Comparison of ENCODE assay signal across 29 cellular contexts in the genomic region with DNA sequence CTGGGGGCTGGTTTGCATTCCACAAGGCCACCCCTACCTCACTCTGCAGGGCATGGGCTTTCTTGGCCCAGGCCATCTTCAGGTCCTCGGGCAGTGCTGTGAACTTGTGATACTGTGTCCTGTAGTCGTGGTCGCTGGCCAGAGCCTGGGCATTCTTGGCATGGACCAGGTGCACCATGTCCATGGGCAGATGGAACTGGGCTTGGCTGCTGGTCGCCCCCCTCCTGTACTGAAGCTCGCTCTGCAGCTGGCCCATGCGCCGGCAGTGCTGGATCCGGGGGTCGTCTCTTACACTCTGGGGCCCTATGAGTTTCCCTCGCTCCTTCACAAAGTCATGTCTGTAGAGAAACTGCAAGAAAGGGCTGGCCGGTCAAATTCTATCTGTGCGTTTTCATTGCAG. TPM values are rescaled to one million over a fixed set of nuclear protein-coding genes. Genes with fewer than 3 reads are reported as not detected.
"Had no signal": no experiment of that assay in that cellular context is flagged by ENCODE, and none has a peak within 500 bp of the region (broad histone marks: within the 10 kb centered on the region; RNA-seq: fewer than 3 reads in every experiment).

No MANE protein-coding gene starts in this region.

- H3K4me1 Mint-ChIP-seq: activated CD4-positive, alpha-beta T cell treated with anti-CD3 and anti-CD28 coated beads, Interleukin-2, amount 10 ng/mL, durations not matched to agents 7 days and 5 days; activated naive CD8-positive, alpha-beta T cell treated with anti-CD3 and anti-CD28 coated beads, Interleukin-2, amount 10 ng/mL, durations not matched to agents 7 days and 5 days; central memory CD8-positive, alpha-beta T cell; T-cell had no signal

- H3K36me3 Mint-ChIP-seq: activated CD4-positive, alpha-beta memory T cell treated with anti-CD3 and anti-CD28 coated beads for 36 hours; activated naive CD8-positive, alpha-beta T cell treated with anti-CD3 and anti-CD28 coated beads, Interleukin-2, amount 10 ng/mL, durations not matched to agents 7 days and 5 days; T-cell had no signal

- H3K27me3 Mint-ChIP-seq: activated CD4-positive, alpha-beta memory T cell treated with anti-CD3 and anti-CD28 coated beads for 36 hours had no signal

- ATAC-seq: activated T-cell treated with anti-CD3 and anti-CD28 coated beads, Interleukin-2, amount 50 U/mL, for 72 hours; T-cell had no signal

- DNase-seq: activated CD4-positive, alpha-beta memory T cell treated with anti-CD3 and anti-CD28 coated beads for 36 hours; activated CD4-positive, alpha-beta T cell treated with anti-CD3 and anti-CD28 coated beads, Interleukin-2, amount 10 ng/mL, durations not matched to agents 7 days and 5 days; activated CD4-positive, CD25-positive, alpha-beta regulatory T cell; activated CD8-positive, alpha-beta memory T cell treated with anti-CD3 and anti-CD28 coated beads for 24 hours; activated naive CD4-positive, alpha-beta T cell treated with anti-CD3 and anti-CD28 coated beads, Interleukin-2, amount 50 U/mL, for 16 hours; activated naive CD8-positive, alpha-beta T cell treated with anti-CD3 and anti-CD28 coated beads, Interleukin-2, amount 10 ng/mL, durations not matched to agents 7 days and 5 days; activated T-cell treated with anti-CD3 and anti-CD28 coated beads for 4 hours; activated T-cell treated with anti-CD3 and anti-CD28 coated beads, Interleukin-2, amount 50 U/mL, for 72 hours; adrenal gland; anterior cingulate cortex; KG1; NCI-H1048; NCI-H146; NCI-H187 treated with DMSO at 0.1 percent for 48 hours; NCI-H2081 treated with DMSO at 0.1 percent for 48 hours; NCI-H446; NCI-H524; Peyer's patch; SHP77 treated with DMSO at 0.1 percent for 48 hours; T-cell; T-helper 2 cell; T1000 had no signal

- H3K4me3 ChIP-seq: adrenal gland, breast epithelium, Peyer's patch had no signal

- H3K27ac ChIP-seq: adrenal gland, breast epithelium, Peyer's patch, RWPE1, VCaP had no signal

- H3K4me3 Mint-ChIP-seq: activated CD4-positive, alpha-beta memory T cell treated with anti-CD3 and anti-CD28 coated beads for 36 hours; activated CD4-positive, alpha-beta T cell treated with anti-CD3 and anti-CD28 coated beads, Interleukin-2, amount 10 ng/mL, durations not matched to agents 7 days and 5 days; activated naive CD8-positive, alpha-beta T cell treated with anti-CD3 and anti-CD28 coated beads, Interleukin-2, amount 10 ng/mL, durations not matched to agents 7 days and 5 days; activated T-cell treated with anti-CD3 and anti-CD28 coated beads, Interleukin-2, amount 50 U/mL, for 72 hours; central memory CD8-positive, alpha-beta T cell; T-cell had no signal

- H3K27me3 ChIP-seq: adrenal gland, breast epithelium, Peyer's patch had no signal

- H3K9me3 Mint-ChIP-seq: activated CD4-positive, alpha-beta memory T cell treated with anti-CD3 and anti-CD28 coated beads for 36 hours; activated CD4-positive, alpha-beta T cell treated with anti-CD3 and anti-CD28 coated beads, Interleukin-2, amount 10 ng/mL, durations not matched to agents 7 days and 5 days; activated naive CD8-positive, alpha-beta T cell treated with anti-CD3 and anti-CD28 coated beads, Interleukin-2, amount 10 ng/mL, durations not matched to agents 7 days and 5 days; activated T-cell treated with anti-CD3 and anti-CD28 coated beads, Interleukin-2, amount 50 U/mL, for 72 hours; activated T-helper 2 cell treated with anti-CD3 and anti-CD28 coated beads, Interferon-gamma antibody, Interleukin-2, Interleukin-4, amounts not matched to agents 10 μg/mL and 5 μg/mL and 100 μg/mL, durations not matched to agents 14 hours and 24 hours and 36 hours; central memory CD8-positive, alpha-beta T cell; T-cell had no signal

- H3K4me1 ChIP-seq: adrenal gland, breast epithelium, Peyer's patch had no signal

- H3K9me3 ChIP-seq: adrenal gland, breast epithelium, Peyer's patch had no signal

- H3K27ac Mint-ChIP-seq: activated CD4-positive, alpha-beta memory T cell treated with anti-CD3 and anti-CD28 coated beads for 36 hours; activated CD4-positive, alpha-beta T cell treated with anti-CD3 and anti-CD28 coated beads, Interleukin-2, amount 10 ng/mL, durations not matched to agents 7 days and 5 days; activated naive CD8-positive, alpha-beta T cell treated with anti-CD3 and anti-CD28 coated beads, Interleukin-2, amount 10 ng/mL, durations not matched to agents 7 days and 5 days; activated T-cell treated with anti-CD3 and anti-CD28 coated beads, Interleukin-2, amount 50 U/mL, for 72 hours; activated T-helper 2 cell treated with anti-CD3 and anti-CD28 coated beads, Interferon-gamma antibody, Interleukin-2, Interleukin-4, amounts not matched to agents 10 μg/mL and 5 μg/mL and 100 μg/mL, durations not matched to agents 14 hours and 24 hours and 36 hours; T-cell had no signal

- H3K36me3 ChIP-seq: adrenal gland, breast epithelium, Peyer's patch had no signal

RNA-seq across cellular contexts. Expression of a gene that starts 51.7 kb away (rescaled TPM):
- total RNA-seq: activated CD4-positive, alpha-beta memory T cell treated with anti-CD3 and anti-CD28 coated beads for 36 hours; activated CD4-positive, alpha-beta T cell treated with anti-CD3 and anti-CD28 coated beads, Interleukin-2, amount 10 ng/mL, durations not matched to agents 7 days and 5 days; activated naive CD8-positive, alpha-beta T cell treated with anti-CD3 and anti-CD28 coated beads, Interleukin-2, amount 10 ng/mL, durations not matched to agents 7 days and 5 days; activated T-cell treated with anti-CD3 and anti-CD28 coated beads, Interleukin-2, amount 50 U/mL, for 72 hours; activated T-helper 2 cell treated with anti-CD3 and anti-CD28 coated beads, Interferon-gamma antibody, Interleukin-2, Interleukin-4, amounts not matched to agents 10 μg/mL and 5 μg/mL and 100 μg/mL, durations not matched to agents 14 hours and 24 hours and 36 hours; LHCN-M2; M059J had no signal

RNA-seq across cellular contexts. Expression of a gene that starts 59.3 kb away (rescaled TPM):
- total RNA-seq: activated CD4-positive, alpha-beta memory T cell treated with anti-CD3 and anti-CD28 coated beads for 36 hours; activated CD4-positive, alpha-beta T cell treated with anti-CD3 and anti-CD28 coated beads, Interleukin-2, amount 10 ng/mL, durations not matched to agents 7 days and 5 days; activated naive CD8-positive, alpha-beta T cell treated with anti-CD3 and anti-CD28 coated beads, Interleukin-2, amount 10 ng/mL, durations not matched to agents 7 days and 5 days; activated T-cell treated with anti-CD3 and anti-CD28 coated beads, Interleukin-2, amount 50 U/mL, for 72 hours; activated T-helper 2 cell treated with anti-CD3 and anti-CD28 coated beads, Interferon-gamma antibody, Interleukin-2, Interleukin-4, amounts not matched to agents 10 μg/mL and 5 μg/mL and 100 μg/mL, durations not matched to agents 14 hours and 24 hours and 36 hours; breast epithelium; LHCN-M2; M059J; Peyer's patch; T-cell had no signal
